ENCODE assay signal across 9 cellular contexts in genomic region chr5:111735829-111736228, GRCh38. TPM values are rescaled to one million over a fixed set of nuclear protein-coding genes. Genes with fewer than 3 reads are reported as not detected.
DNase-seq lines count a peak whose midpoint lies in the region; ATAC-seq and TF ChIP-seq lines count a peak whose summit lies in the region.
"Had no signal": no experiment of that assay in that cellular context is flagged by ENCODE, and none has a peak within 500 bp of the region (broad histone marks: within the 10 kb centered on the region; RNA-seq: fewer than 3 reads in every experiment).

No MANE protein-coding gene starts in this region.

- no peak for ATAC-seq in HG02870 (IDR thresholded peaks at IDR 0.05; ENCODE audit: unreplicated experiment)

- H3K4me1 Mint-ChIP-seq in MCF 10A (ENCODE audit: insufficient read depth, unreplicated experiment) (peaks cover 15% of the 10 kb centered on the region), progenitor cell of endocrine pancreas (ENCODE audit: low read depth) (peaks cover 40% of the 10 kb centered on the region)
- H3K4me1 Mint-ChIP-seq in activated T-helper 1 cell treated with anti-CD3 and anti-CD28 coated beads, Interleukin-12 subunit alpha, Interleukin-12 subunit beta, Interleukin-2, Interleukin-4 antibody, amounts not matched to agents 30 ng/mL and 10 ng/mL and 1 ng/mL, durations not matched to agents 14 hours and 24 hours and 36 hours (ENCODE audit: low read depth): peaks cover 48% of the 10 kb centered on the region

- H3K4me3 ChIP-seq in breast epithelium (no peak overlapping the region), adrenal gland (no peak overlapping the region)

- no peaks in the 10 kb centered on the region for H3K9me3 Mint-ChIP-seq in MCF 10A (ENCODE audit: unreplicated experiment)
- H3K9me3 Mint-ChIP-seq in activated T-helper 1 cell treated with anti-CD3 and anti-CD28 coated beads, Interleukin-12 subunit alpha, Interleukin-12 subunit beta, Interleukin-2, Interleukin-4 antibody, amounts not matched to agents 30 ng/mL and 10 ng/mL and 1 ng/mL, durations not matched to agents 14 hours and 24 hours and 36 hours: no peaks in the 10 kb centered on the region
- no peaks in the 10 kb centered on the region for H3K9me3 Mint-ChIP-seq in progenitor cell of endocrine pancreas (ENCODE audit: low read depth)
- H3K9me3 Mint-ChIP-seq: neural crest cell had no signal

- CTCF ChIA-PET in MCF 10A (lab: Yijun Ruan, JAX): interaction anchor here (1.1 kb wide), 1 partner anchor 8 kb away, joined by 3 read pairs; no protein-coding TSS in a partner anchor

- TF ChIP-seq POLR2A in breast epithelium (IDR thresholded peaks at IDR 0.05): no peak
- TF ChIP-seq POLR2A in adrenal gland (IDR thresholded peaks at IDR 0.05): peak in 1 of 2 donors; percentile 58

- H3K36me3 ChIP-seq in breast epithelium (no peaks in the 10 kb centered on the region), adrenal gland (replicated peaks in 1 of 2) (peaks cover 0 to 1% of the 10 kb centered on the region in 2 donors)

- H3K9me3 ChIP-seq in breast epithelium (no peaks in the 10 kb centered on the region), adrenal gland (replicated peaks in 1 of 3) (no peaks in the 10 kb centered on the region)

- no peaks in the 10 kb centered on the region for H3K4me1 ChIP-seq in breast epithelium
- peaks cover 37 to 49% of the 10 kb centered on the region in 2 donors for H3K4me1 ChIP-seq in adrenal gland (replicated peaks in 1 of 2)

- H3K27ac ChIP-seq in breast epithelium (no peak overlapping the region), adrenal gland (peak overlapping the region in 2 of 5 donors; percentile 47 to 53)

- H3K27me3 Mint-ChIP-seq in MCF 10A (ENCODE audit: insufficient read depth, unreplicated experiment) (no peaks in the 10 kb centered on the region), progenitor cell of endocrine pancreas (no peaks in the 10 kb centered on the region)
- no peaks in the 10 kb centered on the region for H3K27me3 Mint-ChIP-seq in activated T-helper 1 cell treated with anti-CD3 and anti-CD28 coated beads, Interleukin-12 subunit alpha, Interleukin-12 subunit beta, Interleukin-2, Interleukin-4 antibody, amounts not matched to agents 30 ng/mL and 10 ng/mL and 1 ng/mL, durations not matched to agents 14 hours and 24 hours and 36 hours (ENCODE audit: insufficient read depth)

- POLR2A ChIA-PET in MCF 10A (lab: Yijun Ruan, JAX): interaction anchor here (0.7 to 1.5 kb wide), 5 partner anchors 21 to 65 kb away, joined by 3 to 5 read pairs (median 3); partner anchors contain the start of gene NREP

- TF ChIP-seq CTCF in MCF 10A (IDR thresholded peaks at IDR 0.05; ENCODE audit: unreplicated experiment) (no peak), breast epithelium (IDR thresholded peaks at IDR 0.05) (no peak), adrenal gland (IDR thresholded peaks at IDR 0.05) (no peak), progenitor cell of endocrine pancreas (IDR thresholded peaks at IDR 0.05; ENCODE audit: unreplicated experiment) (no peak)

- intact Hi-C loops in MCF 10A (cut with micrococcal nuclease): no loop called here
- intact Hi-C loops in breast epithelium (cut with DNase I; ENCODE audit: low total_unique reads): no loop called here
- intact Hi-C loops in adrenal gland (cut with DNase I): no loop called here
- intact Hi-C loops in activated T-helper 1 cell treated with anti-CD3 and anti-CD28 coated beads, Interleukin-12 subunit alpha, Interleukin-12 subunit beta, Interleukin-2, Interleukin-4 antibody, amounts not matched to agents 30 ng/mL and 10 ng/mL and 1 ng/mL, durations not matched to agents 14 hours and 24 hours and 36 hours (cut with micrococcal nuclease): loop anchor here (5.0 kb wide), 1 partner anchor 426 kb away; no protein-coding TSS in a partner anchor

- no peaks in the 10 kb centered on the region for H3K27me3 ChIP-seq in breast epithelium
- H3K27me3 ChIP-seq in adrenal gland: no peaks in the 10 kb centered on the region

- WGBS in adrenal gland, 4 donors: 29 to 40% (median 32%) methylated on average over 4 of the region's 4 CpGs

- peak; percentile 79 for DNase-seq in MCF 10A (ENCODE audit: unreplicated experiment)
- DNase-seq in breast epithelium (ENCODE audit: low spot score in 2 of 2): no peak
- DNase-seq in adrenal gland: peak; percentile 69 to 90 (median 86)
- DNase-seq in kidney glomerular epithelial cell (lab: John Stamatoyannopoulos, UW): peak; percentile 91
- DNase-seq in dermis blood vessel endothelial cell: no peak
- no peak for DNase-seq in activated T-helper 1 cell treated with anti-CD3 and anti-CD28 coated beads, Interleukin-12 subunit alpha, Interleukin-12 subunit beta, Interleukin-2, Interleukin-4 antibody, amounts not matched to agents 30 ng/mL and 10 ng/mL and 1 ng/mL, durations not matched to agents 14 hours and 24 hours and 36 hours (ENCODE audit: low spot score)
- no peak for DNase-seq in progenitor cell of endocrine pancreas (ENCODE audit: low spot score, unreplicated experiment)

- H3K27ac Mint-ChIP-seq in MCF 10A (ENCODE audit: low read depth, unreplicated experiment): no peak overlapping the region
- H3K27ac Mint-ChIP-seq in activated T-helper 1 cell treated with anti-CD3 and anti-CD28 coated beads, Interleukin-12 subunit alpha, Interleukin-12 subunit beta, Interleukin-2, Interleukin-4 antibody, amounts not matched to agents 30 ng/mL and 10 ng/mL and 1 ng/mL, durations not matched to agents 14 hours and 24 hours and 36 hours: no peak overlapping the region
- no peak overlapping the region for H3K27ac Mint-ChIP-seq in progenitor cell of endocrine pancreas

- BruUV-seq in MCF 10A (replicated peaks; lab: Mats Ljungman, UMichigan): no TSS peak

- H3K36me3 Mint-ChIP-seq in MCF 10A (ENCODE audit: insufficient read depth, unreplicated experiment) (no peaks in the 10 kb centered on the region), progenitor cell of endocrine pancreas (ENCODE audit: insufficient read depth) (peaks cover 44% of the 10 kb centered on the region)
- H3K36me3 Mint-ChIP-seq in activated T-helper 1 cell treated with anti-CD3 and anti-CD28 coated beads, Interleukin-12 subunit alpha, Interleukin-12 subunit beta, Interleukin-2, Interleukin-4 antibody, amounts not matched to agents 30 ng/mL and 10 ng/mL and 1 ng/mL, durations not matched to agents 14 hours and 24 hours and 36 hours (ENCODE audit: low read depth): peaks cover 12% of the 10 kb centered on the region

- H3K4me3 Mint-ChIP-seq in MCF 10A (ENCODE audit: unreplicated experiment) (no peak overlapping the region), progenitor cell of endocrine pancreas (ENCODE audit: low read depth) (no peak overlapping the region)
- H3K4me3 Mint-ChIP-seq in activated T-helper 1 cell treated with anti-CD3 and anti-CD28 coated beads, Interleukin-12 subunit alpha, Interleukin-12 subunit beta, Interleukin-2, Interleukin-4 antibody, amounts not matched to agents 30 ng/mL and 10 ng/mL and 1 ng/mL, durations not matched to agents 14 hours and 24 hours and 36 hours: no peak overlapping the region
- H3K4me3 Mint-ChIP-seq: neural crest cell had no signal

RNA-seq across cellular contexts. Expression of gene NREP, which starts 21.2 kb away (rescaled TPM):
- 2.5 and 7.0 TPM in 2 replicates for total RNA-seq in MCF 10A (2022)
- total RNA-seq in breast epithelium: 1 to 10 TPM; 3.9 to 9.8 (median 9.1) TPM
- 100 to 1,000 TPM in 1 of 8 donors, 10 to 100 TPM in 7; 11.4 to 107 (median 65.5) TPM for total RNA-seq in adrenal gland
- polyA plus RNA-seq in adrenal gland: 10 to 100 TPM; 35.1 to 50.6 (median 41.9) TPM
- total RNA-seq in dermis blood vessel endothelial cell: 24.9 and 39.0 TPM in 2 replicates
- 17.6 and 20.7 TPM in 2 replicates for total RNA-seq in activated T-helper 1 cell treated with anti-CD3 and anti-CD28 coated beads, Interleukin-12 subunit alpha, Interleukin-12 subunit beta, Interleukin-2, Interleukin-4 antibody, amounts not matched to agents 30 ng/mL and 10 ng/mL and 1 ng/mL, durations not matched to agents 14 hours and 24 hours and 36 hours
- total RNA-seq in progenitor cell of endocrine pancreas: 414 and 460 TPM in 2 replicates

Comparison
In these comparisons a context has a peak if more than half of its experiments do, and no peak if none do; other contexts are left out.
1. DNase-seq: peak in MCF 10A (single experiment), adrenal gland (7 of 7) and kidney glomerular epithelial cell (single experiment); none in breast epithelium (0 of 2), dermis blood vessel endothelial cell (single experiment), activated T-helper 1 cell treated with anti-CD3 and anti-CD28 coated beads, Interleukin-12 subunit alpha, Interleukin-12 subunit beta, Interleukin-2, Interleukin-4 antibody, amounts not matched to agents 30 ng/mL and 10 ng/mL and 1 ng/mL, durations not matched to agents 14 hours and 24 hours and 36 hours (single experiment) and progenitor cell of endocrine pancreas (single experiment).